1 cellular context compared by ENCODE assay signal in genomic region chr4:103095080-103095479, GRCh38.
TF ChIP-seq lines count a peak whose summit lies in the region.

No MANE protein-coding gene starts in this region.

TF ChIP-seq in HepG2, 621 proteins besides CTCF, POLR2A, EP300 and RAD21 (continued from another document and continues in another):
- no peak for TF ChIP-seq PHB2 (IDR thresholded peaks at IDR 0.05; ENCODE audit: partially characterized antibody)
- TF ChIP-seq ZMYM3 (CRISPR knock-in tag; IDR thresholded peaks at IDR 0.05): no peak
- TF ChIP-seq SP2 (CRISPR knock-in tag; IDR thresholded peaks at IDR 0.05): no peak
- no peak for TF ChIP-seq ZNF556 (CRISPR knock-in tag; IDR thresholded peaks at IDR 0.05; ENCODE audit: borderline replicate concordance)
- no peak for TF ChIP-seq ZNF33A (CRISPR knock-in tag; IDR thresholded peaks at IDR 0.05; ENCODE audit: borderline replicate concordance)
- no peak for TF ChIP-seq SP1 (IDR thresholded peaks at IDR 0.05)
- no peak for TF ChIP-seq SP1 (CRISPR knock-in tag; IDR thresholded peaks at IDR 0.05)
- TF ChIP-seq ZNF737 (CRISPR knock-in tag; IDR thresholded peaks at IDR 0.05; ENCODE audit: borderline replicate concordance): no peak
- TF ChIP-seq NCOR1 (IDR thresholded peaks at IDR 0.05; ENCODE audit: borderline replicate concordance, low read length): peak; percentile 52; the same call in 1 of the 2 replicates
- TF ChIP-seq TCF7 (IDR thresholded peaks at IDR 0.05; ENCODE audit: low read depth): no peak
- TF ChIP-seq ZNF720 (CRISPR knock-in tag; IDR thresholded peaks at IDR 0.05): no peak
- TF ChIP-seq TFDP1 (CRISPR knock-in tag; IDR thresholded peaks at IDR 0.05; ENCODE audit: borderline replicate concordance): no peak
- no peak for TF ChIP-seq NBN (conservative IDR thresholded peaks at IDR 0.05)
- TF ChIP-seq ZNF660 (CRISPR knock-in tag; IDR thresholded peaks at IDR 0.05; ENCODE audit: borderline replicate concordance, low read depth): no peak
- no peak for TF ChIP-seq LCORL (IDR thresholded peaks at IDR 0.05)
- TF ChIP-seq LCORL (CRISPR knock-in tag; IDR thresholded peaks at IDR 0.05): no peak
- no peak for TF ChIP-seq SOX6 (IDR thresholded peaks at IDR 0.05)
- TF ChIP-seq SOX6 (CRISPR knock-in tag; IDR thresholded peaks at IDR 0.05): peak; percentile 81
- 0 out of 2 replicates have a peak, but pooled peaks have one; percentile 22 for TF ChIP-seq GATAD2A (CRISPR knock-in tag; IDR thresholded peaks at IDR 0.05)
- TF ChIP-seq KLF16 (CRISPR knock-in tag; IDR thresholded peaks at IDR 0.05): no peak
- TF ChIP-seq ATF2 (CRISPR knock-in tag; IDR thresholded peaks at IDR 0.05): no peak
- no peak for TF ChIP-seq ZFP1 (CRISPR knock-in tag; IDR thresholded peaks at IDR 0.05)
- TF ChIP-seq ZNF318 (CRISPR knock-in tag; IDR thresholded peaks at IDR 0.05): no peak
- no peak for TF ChIP-seq SAFB2 (CRISPR knock-in tag; IDR thresholded peaks at IDR 0.05; ENCODE audit: borderline replicate concordance, low read depth)
- no peak for TF ChIP-seq TBL1XR1 (IDR thresholded peaks at IDR 0.05; ENCODE audit: borderline replicate concordance, low read length, partially characterized antibody)
- TF ChIP-seq THAP9 (CRISPR knock-in tag; IDR thresholded peaks at IDR 0.05; ENCODE audit: borderline replicate concordance): no peak
- peak; percentile 42; the same call in 1 of the 2 replicates for TF ChIP-seq ARID5B (CRISPR knock-in tag; IDR thresholded peaks at IDR 0.05)
- peak; percentile 45; the same call in 1 of the 2 replicates for TF ChIP-seq THAP11 (CRISPR knock-in tag; IDR thresholded peaks at IDR 0.05)
- no peak for TF ChIP-seq ZNF326 (CRISPR knock-in tag; IDR thresholded peaks at IDR 0.05; ENCODE audit: borderline replicate concordance)
- TF ChIP-seq CCDC6 (CRISPR knock-in tag; IDR thresholded peaks at IDR 0.05): no peak
- TF ChIP-seq SMC3 (IDR thresholded peaks at IDR 0.05; ENCODE audit: low read length): no peak
- peak; percentile 66; the same call in 1 of the 2 replicates for TF ChIP-seq HNF4G (IDR thresholded peaks at IDR 0.05; ENCODE audit: borderline replicate concordance, low read depth, low read length)
- TF ChIP-seq HNF4G (CRISPR knock-in tag; IDR thresholded peaks at IDR 0.05; ENCODE audit: borderline replicate concordance, low read depth): no peak
- TF ChIP-seq ZNF589 (CRISPR knock-in tag; conservative IDR thresholded peaks at IDR 0.05): no peak
- TF ChIP-seq ZNF614 (CRISPR knock-in tag; IDR thresholded peaks at IDR 0.05; ENCODE audit: borderline replicate concordance): no peak
- no peak for TF ChIP-seq RXRA (CRISPR knock-in tag; IDR thresholded peaks at IDR 0.05)
- TF ChIP-seq KAT7 (CRISPR knock-in tag; IDR thresholded peaks at IDR 0.05; ENCODE audit: borderline replicate concordance): no peak
- no peak for TF ChIP-seq ZNF546 (CRISPR knock-in tag; conservative IDR thresholded peaks at IDR 0.05)
- no peak for TF ChIP-seq YEATS4 (CRISPR knock-in tag; IDR thresholded peaks at IDR 0.05; ENCODE audit: borderline replicate concordance)
- TF ChIP-seq SNAPC5 (CRISPR knock-in tag; IDR thresholded peaks at IDR 0.05; ENCODE audit: borderline replicate concordance): no peak
- no peak for TF ChIP-seq SRSF4 (IDR thresholded peaks at IDR 0.05; ENCODE audit: low read depth, low read length, poor library complexity, severe bottlenecking)
- TF ChIP-seq FOXK1 (CRISPR knock-in tag; IDR thresholded peaks at IDR 0.05; ENCODE audit: borderline replicate concordance, low read depth): no peak
- no peak for TF ChIP-seq FOSL2 (CRISPR knock-in tag; IDR thresholded peaks at IDR 0.05)
- no peak for TF ChIP-seq MXI1 (IDR thresholded peaks at IDR 0.05; ENCODE audit: borderline replicate concordance, low read depth, low read length)
- no peak for TF ChIP-seq ZNF101 (CRISPR knock-in tag; IDR thresholded peaks at IDR 0.05; ENCODE audit: borderline replicate concordance, low read depth)
- no peak for TF ChIP-seq GFI1 (CRISPR knock-in tag; IDR thresholded peaks at IDR 0.05; ENCODE audit: borderline replicate concordance)
- no peak for TF ChIP-seq BCLAF1 (IDR thresholded peaks at IDR 0.05)
- no peak for TF ChIP-seq ZFP36L2 (CRISPR knock-in tag; IDR thresholded peaks at IDR 0.05)
